In the genomic region with DNA sequence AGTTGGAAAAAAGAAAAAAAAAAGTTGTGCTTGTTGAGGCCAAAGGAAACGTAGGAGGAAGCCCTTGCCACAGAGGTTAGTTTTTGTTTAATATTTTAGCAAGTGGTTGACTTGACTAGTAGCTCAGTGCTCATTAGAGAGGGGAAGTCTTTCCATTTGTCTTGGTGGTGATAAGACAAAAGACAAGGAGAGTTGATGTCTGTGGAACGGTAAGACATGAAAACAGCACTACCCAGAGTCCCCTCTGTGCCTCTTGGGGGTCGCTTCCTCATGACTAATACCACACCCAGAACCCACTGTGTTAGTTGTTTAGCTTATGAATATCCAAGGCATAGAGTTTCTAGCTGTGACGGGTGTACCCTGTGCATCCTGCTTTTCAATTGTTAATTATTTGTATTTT, we compare ENCODE assay signal across 21 cellular contexts.
DNase-seq lines count a peak whose midpoint lies in the region; ATAC-seq and TF ChIP-seq lines count a peak whose summit lies in the region.
"Had no signal": no experiment of that assay in that cellular context is flagged by ENCODE, and none has a peak within 500 bp of the region (broad histone marks: within the 10 kb centered on the region; RNA-seq: fewer than 3 reads in every experiment).

No MANE protein-coding gene starts in this region.

- no peak for TF ChIP-seq CTCF in NB4 (IDR thresholded peaks at IDR 0.05; ENCODE audit: low read depth, low read length)

- no peak overlapping the region for H3K4me3 ChIP-seq in NB4 (ENCODE audit: low read depth, low read length)
- H3K4me3 ChIP-seq: GM23248, SK-N-MC had no signal

- DNase-seq in GDM1 (lab: John Stamatoyannopoulos, UW): peak; percentile 21
- DNase-seq in NB4 (ENCODE audit: low read depth): peak; percentile 19
- no peak for DNase-seq in activated CD8-positive, alpha-beta T cell treated with anti-CD3 and anti-CD28 coated beads, Interleukin-2, amount 10 ng/mL, durations not matched to agents 7 days and 5 days
- no peak for DNase-seq in stimulated activated naive B cell treated with anti-CD40 and anti-IgM and Interleukin-4, amounts not matched to agents 10 μg/mL and 1 μg/mL and 100 μg/mL, for 72 hours
- DNase-seq in HT-29 (ENCODE audit: low spot score): no peak
- DNase-seq in stimulated activated CD4-positive, alpha-beta T cell treated with anti-CD3 and anti-CD28 coated beads, Interleukin-4, amount 100 ng/mL, for 24 hours: no peak
- DNase-seq: COR-L47, DMS 273 treated with DMSO at 0.1 percent for 48 hours, GM23248, HCEC 1CT, NCI-H1105 treated with DMSO at 0.1 percent for 48 hours, NCI-H1694 treated with DMSO at 0.1 percent for 48 hours, NCI-H2107, NCI-H524, NCI-H82, OCI-M1, Right ventricle myocardium superior had no signal

- H3K4me3 Mint-ChIP-seq in activated CD8-positive, alpha-beta T cell treated with anti-CD3 and anti-CD28 coated beads, Interleukin-2, amount 10 ng/mL, durations not matched to agents 7 days and 5 days: no peak overlapping the region
- H3K4me3 Mint-ChIP-seq in stimulated activated naive B cell treated with anti-CD40 and anti-IgM and Interleukin-4, amounts not matched to agents 10 μg/mL and 1 μg/mL and 100 μg/mL, for 72 hours: no peak overlapping the region
- H3K4me3 Mint-ChIP-seq: CD14-positive monocyte had no signal

- TF ChIP-seq POLR2A in NB4 (IDR thresholded peaks at IDR 0.05; ENCODE audit: extremely low read depth, insufficient read length): no peak

- peak; percentile 47 for ATAC-seq in activated CD8-positive, alpha-beta T cell treated with anti-CD3 and anti-CD28 coated beads, Interleukin-2, amount 10 ng/mL, durations not matched to agents 7 days and 5 days
- peak in 1 of 2 donors; percentile 51 for ATAC-seq in stimulated activated naive B cell treated with anti-CD40 and anti-IgM and Interleukin-4, amounts not matched to agents 10 μg/mL and 1 μg/mL and 100 μg/mL, for 72 hours (replicated peaks)
- no peak for ATAC-seq in activated CD4-positive, CD25-positive, alpha-beta regulatory T cell treated with anti-CD3 and anti-CD28 coated beads, Interleukin-2, amount 50 U/mL, for 24 hours

- no peaks in the 10 kb centered on the region for H3K27me3 Mint-ChIP-seq in activated CD8-positive, alpha-beta T cell treated with anti-CD3 and anti-CD28 coated beads, Interleukin-2, amount 10 ng/mL, durations not matched to agents 7 days and 5 days (ENCODE audit: low read depth)
- H3K27me3 Mint-ChIP-seq in stimulated activated naive B cell treated with anti-CD40 and anti-IgM and Interleukin-4, amounts not matched to agents 10 μg/mL and 1 μg/mL and 100 μg/mL, for 72 hours: no peaks in the 10 kb centered on the region
- H3K27me3 Mint-ChIP-seq: IgD-negative memory B cell had no signal

- H3K4me1 Mint-ChIP-seq in activated CD8-positive, alpha-beta T cell treated with anti-CD3 and anti-CD28 coated beads, Interleukin-2, amount 10 ng/mL, durations not matched to agents 7 days and 5 days (ENCODE audit: low read depth): peaks cover 49% of the 10 kb centered on the region
- H3K4me1 Mint-ChIP-seq in stimulated activated naive B cell treated with anti-CD40 and anti-IgM and Interleukin-4, amounts not matched to agents 10 μg/mL and 1 μg/mL and 100 μg/mL, for 72 hours: no peaks in the 10 kb centered on the region

- peaks cover 81% of the 10 kb centered on the region for H3K36me3 Mint-ChIP-seq in activated CD8-positive, alpha-beta T cell treated with anti-CD3 and anti-CD28 coated beads, Interleukin-2, amount 10 ng/mL, durations not matched to agents 7 days and 5 days (ENCODE audit: low read depth)
- H3K36me3 Mint-ChIP-seq in stimulated activated naive B cell treated with anti-CD40 and anti-IgM and Interleukin-4, amounts not matched to agents 10 μg/mL and 1 μg/mL and 100 μg/mL, for 72 hours: peaks cover 42 to 62% of the 10 kb centered on the region in 2 donors

- CTCF ChIA-PET in activated CD8-positive, alpha-beta T cell treated with anti-CD3 and anti-CD28 coated beads, Interleukin-2, amount 10 ng/mL, durations not matched to agents 7 days and 5 days (lab: Charles Lee): interaction anchor here (0.6 to 1.2 kb wide), 3 partner anchors 18 to 382 kb away, joined by 3 read pairs; no protein-coding TSS in a partner anchor

- H3K27ac Mint-ChIP-seq in activated CD8-positive, alpha-beta T cell treated with anti-CD3 and anti-CD28 coated beads, Interleukin-2, amount 10 ng/mL, durations not matched to agents 7 days and 5 days: peak overlapping the region; percentile 9
- H3K27ac Mint-ChIP-seq in stimulated activated naive B cell treated with anti-CD40 and anti-IgM and Interleukin-4, amounts not matched to agents 10 μg/mL and 1 μg/mL and 100 μg/mL, for 72 hours: peak overlapping the region; percentile 71
- H3K27ac Mint-ChIP-seq: IgD-negative memory B cell had no signal

- POLR2A ChIA-PET in activated CD8-positive, alpha-beta T cell treated with anti-CD3 and anti-CD28 coated beads, Interleukin-2, amount 10 ng/mL, durations not matched to agents 7 days and 5 days (lab: Charles Lee): interaction anchor here (0.6 kb wide), 1 partner anchor 279 kb away, joined by 3 read pairs; no protein-coding TSS in a partner anchor

- H3K9me3 Mint-ChIP-seq in activated CD8-positive, alpha-beta T cell treated with anti-CD3 and anti-CD28 coated beads, Interleukin-2, amount 10 ng/mL, durations not matched to agents 7 days and 5 days (ENCODE audit: insufficient read depth): peaks cover 4% of the 10 kb centered on the region
- H3K9me3 Mint-ChIP-seq in stimulated activated naive B cell treated with anti-CD40 and anti-IgM and Interleukin-4, amounts not matched to agents 10 μg/mL and 1 μg/mL and 100 μg/mL, for 72 hours: no peaks in the 10 kb centered on the region
- H3K9me3 Mint-ChIP-seq: IgD-negative memory B cell had no signal

Comparison
In these comparisons a context has a peak if more than half of its experiments do, and no peak if none do; other contexts are left out.
1. DNase-seq: peak in GDM1 (single experiment) and NB4 (single experiment); none in activated CD8-positive, alpha-beta T cell treated with anti-CD3 and anti-CD28 coated beads, Interleukin-2, amount 10 ng/mL, durations not matched to agents 7 days and 5 days (single experiment), stimulated activated naive B cell treated with anti-CD40 and anti-IgM and Interleukin-4, amounts not matched to agents 10 μg/mL and 1 μg/mL and 100 μg/mL, for 72 hours (single experiment), HT-29 (single experiment) and stimulated activated CD4-positive, alpha-beta T cell treated with anti-CD3 and anti-CD28 coated beads, Interleukin-4, amount 100 ng/mL, for 24 hours (single experiment).